ENCODE assay signal across 11 cellular contexts in the genomic region with DNA sequence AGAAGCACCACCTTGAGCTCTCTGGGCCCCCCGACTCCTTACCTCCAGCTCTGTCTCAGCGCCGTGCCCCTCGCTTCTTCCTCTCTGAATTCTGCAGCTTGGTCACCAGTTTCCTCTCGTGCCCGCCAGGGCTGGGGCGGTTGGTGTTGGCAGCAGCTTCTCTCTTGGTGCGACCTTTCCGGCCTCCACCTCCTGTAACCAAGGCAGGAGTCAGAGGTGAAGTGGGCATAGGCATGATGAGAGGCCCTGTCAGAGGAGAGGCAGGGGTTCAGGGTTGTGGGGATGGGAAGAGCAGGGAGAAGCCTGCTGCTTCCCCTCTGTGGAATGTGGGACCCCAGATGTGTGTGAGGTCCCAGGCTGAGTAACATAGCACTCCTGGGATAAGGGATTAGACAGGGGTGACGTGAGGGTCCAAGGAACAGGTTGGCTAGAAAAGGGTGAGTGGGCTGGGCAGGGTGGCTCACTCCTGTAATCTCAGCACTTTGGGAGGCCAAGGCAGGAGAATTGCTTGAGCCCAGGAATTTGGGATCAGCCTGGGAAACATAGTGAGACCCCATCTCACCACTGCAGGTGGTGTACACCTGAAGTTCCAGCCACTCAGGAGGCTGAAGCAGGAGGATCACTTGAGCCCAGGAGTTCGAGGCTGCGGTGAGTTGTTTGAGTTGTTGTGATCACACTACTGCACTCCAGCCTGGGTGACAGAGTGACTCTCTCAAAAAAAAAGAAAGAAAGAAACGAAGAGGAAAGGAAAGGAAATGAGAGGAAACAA. TPM values are rescaled to one million over a fixed set of nuclear protein-coding genes. Genes with fewer than 3 reads are reported as not detected.
A peak's percentile ranks its signal among the peaks of the same experiment; 100 is the strongest.
DNase-seq lines count a peak whose midpoint lies in the region; ATAC-seq and TF ChIP-seq lines count a peak whose summit lies in the region.
"Had no signal": no experiment of that assay in that cellular context is flagged by ENCODE, and none has a peak within 500 bp of the region (broad histone marks: within the 10 kb centered on the region; RNA-seq: fewer than 3 reads in every experiment).

No MANE protein-coding gene starts in this region.

- H3K27ac ChIP-seq in angular gyrus (ENCODE audit: low read depth, low read length), result peak overlapping the region; percentile 38
- peak overlapping the region; percentile 91 to 98 for H3K27ac ChIP-seq in right atrium auricular region
- H3K27ac ChIP-seq: neural progenitor cell had no signal

- ATAC-seq in sciatic nerve (peak; percentile 0), HG03432 (IDR thresholded peaks at IDR 0.05; ENCODE audit: unreplicated experiment) (no peak)

- H3K27me3 ChIP-seq in BJ (ENCODE audit: control insufficient read depth, insufficient read depth, low read length) (no peaks in the 10 kb centered on the region), right atrium auricular region (no peaks in the 10 kb centered on the region)
- H3K27me3 ChIP-seq: neural progenitor cell had no signal

- H3K4me1 ChIP-seq in right atrium auricular region, result peaks cover 0 to 30% of the 10 kb centered on the region in 2 donors
- H3K4me1 ChIP-seq: neural progenitor cell had no signal

- H3K36me3 ChIP-seq in BJ (ENCODE audit: control insufficient read depth, insufficient read depth, low read length), result peaks cover 13% of the 10 kb centered on the region
- peaks cover 21% of the 10 kb centered on the region for H3K36me3 ChIP-seq in right atrium auricular region
- H3K36me3 ChIP-seq: neural progenitor cell had no signal

- no peak for DNase-seq in BJ (ENCODE audit: low read depth)
- DNase-seq in right atrium auricular region (ENCODE audit: low spot score), result no peak
- DNase-seq in sciatic nerve (ENCODE audit: low spot score), result no peak
- DNase-seq in activated CD4-positive, alpha-beta T cell treated with anti-CD3 and anti-CD28 coated beads, Interleukin-2, amount 50 U/mL, for 48 hours, result no peak
- DNase-seq in islet precursor cell, result no peak
- DNase-seq in NCI-H345 (lab: John Stamatoyannopoulos, UW), result no peak
- DNase-seq: activated CD8-positive, alpha-beta memory T cell treated with anti-CD3 and anti-CD28 coated beads, Interleukin-2, amount 50 U/mL, for 4 hours; NCI-H2171 treated with DMSO at 0.1 percent for 48 hours had no signal

- H3K9me3 ChIP-seq in right atrium auricular region, result no peaks in the 10 kb centered on the region

- CTCF ChIA-PET in BJ (lab: Yijun Ruan, JAX), result no interaction called here

- POLR2A ChIA-PET in BJ (lab: Charles Lee), result no interaction called here

- intact Hi-C loops in sciatic nerve (cut with DNase I), result no loop called here

- H3K4me3 ChIP-seq in BJ (ENCODE audit: low read depth, low read length), result peak overlapping the region; percentile 57
- peak overlapping the region; percentile 50 to 53 for H3K4me3 ChIP-seq in right atrium auricular region
- H3K4me3 ChIP-seq: neural progenitor cell had no signal

- no peak for TF ChIP-seq CTCF in BJ (IDR thresholded peaks at IDR 0.05; ENCODE audit: insufficient read depth, low read depth, low read length)
- no peak for TF ChIP-seq CTCF in right atrium auricular region (IDR thresholded peaks at IDR 0.05)

RNA-seq across cellular contexts. Expression of a gene that starts 0.6 kb away (rescaled TPM):
- 31.4 and 88.9 TPM in 2 replicates for polyA plus RNA-seq in BJ (2011; rRNA removed)
- 14.4 and 14.9 TPM in 2 replicates for polyA minus RNA-seq in BJ (2011; rRNA and poly(A)+ RNA removed)
- total RNA-seq in right atrium auricular region (10 to 100 TPM; 12.4 to 26.9 TPM), sciatic nerve (99.3 TPM)

RNA-seq across cellular contexts. Expression of a gene that starts 15.6 kb away (rescaled TPM):
- polyA plus RNA-seq in BJ (2011; rRNA removed), result 2.4 and 2.5 TPM in 2 replicates
- polyA minus RNA-seq in BJ (2011; rRNA and poly(A)+ RNA removed), result 5.4 and 6.0 TPM in 2 replicates
- 10 to 100 TPM; 14.2 to 21.8 TPM for total RNA-seq in right atrium auricular region
- total RNA-seq in sciatic nerve, result 30.9 TPM

RNA-seq across cellular contexts. Expression of a gene that starts 31.5 kb away (rescaled TPM):
- polyA plus RNA-seq in BJ (2011; rRNA removed), result not detected in 2 replicates
- not detected in 2 replicates for polyA minus RNA-seq in BJ (2011; rRNA and poly(A)+ RNA removed)
- not detected for total RNA-seq in right atrium auricular region
- not detected for total RNA-seq in sciatic nerve

RNA-seq across cellular contexts. Expression of a gene that starts 43.7 kb away (rescaled TPM):
- 0.02 TPM in 1 of 2 replicates, not detected in the other for polyA plus RNA-seq in BJ (2011; rRNA removed)
- polyA minus RNA-seq in BJ (2011; rRNA and poly(A)+ RNA removed), result not detected in 2 replicates
- total RNA-seq in right atrium auricular region (1 to 10 TPM in 1 of 2 donors, under 1 TPM in 1; 0.78 to 2.0 TPM), sciatic nerve (2.9 TPM)

RNA-seq across cellular contexts. Expression of a gene that starts 46.3 kb away (rescaled TPM):
- 20.6 and 25.2 TPM in 2 replicates for polyA plus RNA-seq in BJ (2011; rRNA removed)
- polyA minus RNA-seq in BJ (2011; rRNA and poly(A)+ RNA removed), result 8.2 and 18.7 TPM in 2 replicates
- total RNA-seq in right atrium auricular region (10 to 100 TPM; 16.5 to 16.9 TPM), sciatic nerve (26.8 TPM)
